ENCODE assay signal across 17 cellular contexts in the genomic region with DNA sequence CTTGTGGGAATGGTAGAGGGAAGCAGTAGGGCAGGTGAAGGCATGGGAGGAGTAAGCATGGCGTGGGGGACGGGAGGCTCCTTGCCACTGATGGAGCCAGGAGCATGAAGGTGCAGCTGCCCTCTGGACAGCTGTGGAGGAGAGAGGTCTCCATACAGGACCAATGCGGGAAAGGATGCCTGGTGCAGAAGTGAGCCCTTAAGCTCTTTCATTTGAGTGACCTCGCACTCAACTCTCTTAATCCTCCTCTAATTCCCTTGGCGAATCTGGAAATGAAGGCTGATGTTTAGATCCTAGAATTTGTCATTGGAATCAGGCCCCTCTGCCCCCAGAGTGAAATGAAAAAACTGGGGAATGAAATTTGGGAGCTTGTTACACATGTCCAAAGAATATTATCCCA.
DNase-seq lines count a peak whose midpoint lies in the region; FAIRE-seq and TF ChIP-seq lines count a peak whose summit lies in the region.
"Had no signal": no experiment of that assay in that cellular context is flagged by ENCODE, and none has a peak within 500 bp of the region (broad histone marks: within the 10 kb centered on the region; RNA-seq: fewer than 3 reads in every experiment).

No MANE protein-coding gene starts in this region.

- H3K4me2 ChIP-seq in mesenchymal stem cell (ENCODE audit: low read length, poor library complexity, severe bottlenecking): no peak overlapping the region
- H3K4me2 ChIP-seq: A549 had no signal

- no peaks in the 10 kb centered on the region for H3K79me1 ChIP-seq in mesenchymal stem cell (replicated peaks; ENCODE audit: low read length, poor library complexity, severe bottlenecking)

- peak overlapping the region; percentile 24 for H2BK120ac ChIP-seq in mesenchymal stem cell (ENCODE audit: low read depth, low read length)

- H3K27me3 ChIP-seq in WERI-Rb-1 (ENCODE audit: insufficient read depth, low read depth, severe bottlenecking) (no peaks in the 10 kb centered on the region), mesenchymal stem cell (ENCODE audit: control insufficient read depth in 1 of 2, insufficient read depth in 1 of 2, low read length in 2 of 2) (no peaks in the 10 kb centered on the region), uterus (no peaks in the 10 kb centered on the region), Peyer's patch (no peaks in the 10 kb centered on the region)

- no peak overlapping the region for H3K4ac ChIP-seq in mesenchymal stem cell (ENCODE audit: low read depth in 1 of 2, low read length in 2 of 2)

- H4K8ac ChIP-seq in mesenchymal stem cell (ENCODE audit: low read length): peak overlapping the region; percentile 39

- H4K91ac ChIP-seq in mesenchymal stem cell (ENCODE audit: low read length): no peak overlapping the region

- H2BK5ac ChIP-seq in mesenchymal stem cell (ENCODE audit: low read depth, low read length, poor library complexity, severe bottlenecking): no peak overlapping the region

- H3K18ac ChIP-seq in mesenchymal stem cell (ENCODE audit: low read depth in 1 of 2, low read length in 2 of 2): peak overlapping the region; percentile 38 to 80

- no peak overlapping the region for H2BK15ac ChIP-seq in mesenchymal stem cell (ENCODE audit: low read depth, poor library complexity, severe bottlenecking)

- H3K27ac ChIP-seq in WERI-Rb-1 (no peak overlapping the region), mesenchymal stem cell (ENCODE audit: low read length, poor library complexity, severe bottlenecking) (no peak overlapping the region), uterus (peak overlapping the region; percentile 79 to 88), Peyer's patch (no peak overlapping the region)
- H3K27ac ChIP-seq: A549 had no signal

- TF ChIP-seq POLR2A in uterus (IDR thresholded peaks at IDR 0.05) (no peak), Peyer's patch (IDR thresholded peaks at IDR 0.05) (no peak)

- H3K9me3 ChIP-seq in WERI-Rb-1 (ENCODE audit: severe bottlenecking) (peaks cover 8% of the 10 kb centered on the region), mesenchymal stem cell (ENCODE audit: control insufficient read depth, low read length) (peaks cover 6% of the 10 kb centered on the region), uterus (no peaks in the 10 kb centered on the region), Peyer's patch (no peaks in the 10 kb centered on the region)
- H3K9me3 ChIP-seq: A549 had no signal

- H3K36me3 ChIP-seq in WERI-Rb-1 (no peaks in the 10 kb centered on the region), mesenchymal stem cell (ENCODE audit: control insufficient read depth in 1 of 2, insufficient read depth in 2 of 2, low read depth in 1 of 2, low read length in 2 of 2) (no peaks in the 10 kb centered on the region), uterus (no peaks in the 10 kb centered on the region), Peyer's patch (no peaks in the 10 kb centered on the region)

- H2BK12ac ChIP-seq in mesenchymal stem cell (ENCODE audit: low read length in 2 of 2): peak overlapping the region in 1 of 2 experiments; percentile 90

- WGBS in mesenchymal stem cell: 87% methylated on average over 5 of the region's 5 CpGs

- no peak overlapping the region for H2AK5ac ChIP-seq in mesenchymal stem cell (ENCODE audit: low read length, severe bottlenecking)

- no peaks in the 10 kb centered on the region for H3K4me1 ChIP-seq in mesenchymal stem cell (ENCODE audit: control insufficient read depth, insufficient read depth, low read depth, low read length)
- H3K4me1 ChIP-seq in uterus: peaks cover 10 to 12% of the 10 kb centered on the region in 2 donors
- no peaks in the 10 kb centered on the region for H3K4me1 ChIP-seq in Peyer's patch
- H3K4me1 ChIP-seq: A549 had no signal

- H3K14ac ChIP-seq in mesenchymal stem cell (ENCODE audit: low read length in 2 of 2): peak overlapping the region in 1 of 2 experiments; percentile 66

- DNase-seq in WERI-Rb-1 (peak; percentile 44), mesenchymal stem cell (no peak), retinal pigment epithelial cell (ENCODE audit: low read depth) (peak; percentile 51), uterus (no peak), islet precursor cell (no peak), frontal cortex (ENCODE audit: low spot score in 2 of 2) (no peak), Peyer's patch (no peak), NCI-H2107 treated with DMSO at 0.1 percent for 48 hours (lab: John Stamatoyannopoulos, UW; ENCODE audit: unreplicated experiment) (no peak)
- DNase-seq: DMS79 treated with DMSO at 0.1 percent for 48 hours, NCI-H1105 treated with DMSO at 0.1 percent for 48 hours, NCI-H2081, NCI-H2171 treated with DMSO at 0.1 percent for 48 hours, NCI-H524 treated with DMSO at 0.1 percent for 48 hours, RPMI8226, SHP77 had no signal

- H3K9ac ChIP-seq in mesenchymal stem cell (ENCODE audit: low read length): no peak overlapping the region

- H2AFZ ChIP-seq in mesenchymal stem cell (ENCODE audit: low read depth, low read length): no peak overlapping the region

- H3K4me3 ChIP-seq in WERI-Rb-1 (ENCODE audit: low read depth, low read length) (no peak overlapping the region), mesenchymal stem cell (ENCODE audit: insufficient read depth in 1 of 2, low read depth in 1 of 2, low read length in 2 of 2) (no peak overlapping the region), retinal pigment epithelial cell (ENCODE audit: low read length) (no peak overlapping the region), uterus (no peak overlapping the region), Peyer's patch (no peak overlapping the region)
- H3K4me3 ChIP-seq: A549 had no signal

- TF ChIP-seq CTCF in WERI-Rb-1 (IDR thresholded peaks at IDR 0.05; ENCODE audit: low read depth, low read length) (no peak), retinal pigment epithelial cell (conservative IDR thresholded peaks at IDR 0.05; ENCODE audit: low read depth, low read length) (no peak), uterus (IDR thresholded peaks at IDR 0.05) (no peak), Peyer's patch (IDR thresholded peaks at IDR 0.05) (no peak)

- no peak for FAIRE-seq in frontal cortex (lab: Jason Lieb, UNC)
- FAIRE-seq: A549, H54 had no signal

- no peak overlapping the region for H3K23ac ChIP-seq in mesenchymal stem cell (ENCODE audit: low read length in 2 of 2)

- intact Hi-C loops in uterus (cut with DNase I; ENCODE audit: low total_unique reads): no loop called here

Comparison
In these comparisons a context has a peak if more than half of its experiments do, and no peak if none do; other contexts are left out.
1. DNase-seq: peak in WERI-Rb-1 (single experiment) and retinal pigment epithelial cell (single experiment); none in mesenchymal stem cell (single experiment), uterus (0 of 2), islet precursor cell (single experiment), frontal cortex (0 of 2), Peyer's patch (0 of 3) and NCI-H2107 treated with DMSO at 0.1 percent for 48 hours (single experiment).
2. H3K27ac ChIP-seq: peak in uterus (2 of 2); none in WERI-Rb-1 (single experiment), mesenchymal stem cell (single experiment) and Peyer's patch (0 of 4).